Comparison of ENCODE assay signal across 1 cellular context in the genomic region with DNA sequence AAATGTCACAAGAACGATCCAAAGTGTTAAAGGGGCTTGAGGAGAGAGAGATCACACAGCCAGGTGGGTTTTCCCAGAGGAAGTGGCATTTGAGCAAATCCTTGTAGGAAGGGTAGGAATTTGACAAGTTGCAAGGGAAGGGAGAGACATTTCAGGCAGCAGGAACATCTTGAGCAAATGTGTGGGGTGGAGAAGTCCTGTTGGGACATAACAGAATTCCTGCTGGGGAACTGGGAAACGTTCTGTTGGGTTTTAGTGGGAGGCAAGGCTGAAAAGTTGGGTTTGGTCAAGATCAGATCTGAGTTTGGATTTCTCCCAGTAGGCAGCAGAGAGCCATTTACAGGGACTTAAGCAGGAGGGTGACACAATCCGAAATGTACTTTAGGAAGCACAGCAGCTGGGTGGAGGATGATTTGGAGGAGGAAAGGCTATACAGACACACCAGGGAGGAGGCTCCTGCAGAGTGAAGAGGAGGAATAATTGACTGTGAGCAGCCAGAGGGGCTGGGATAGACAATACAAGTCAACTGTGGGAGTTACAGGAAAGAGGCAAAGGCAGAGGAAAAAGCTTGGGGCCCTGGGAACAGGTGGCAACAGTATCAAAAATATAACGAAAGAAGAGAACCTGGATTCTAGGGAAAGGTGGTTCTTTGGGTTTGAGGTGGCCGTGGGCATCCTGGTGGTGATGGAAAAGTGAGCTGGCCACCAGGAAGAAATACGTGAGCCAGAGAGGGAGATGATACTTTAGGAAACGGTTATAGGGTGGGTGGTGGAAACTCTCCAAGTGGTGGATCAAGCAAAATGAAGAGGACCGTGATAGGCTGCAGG.
TF ChIP-seq lines count a peak whose summit lies in the region.

No MANE protein-coding gene starts in this region.

TF ChIP-seq in HEK293, 187 proteins besides CTCF, POLR2A, EP300 and RAD21 (continued from another document and continues in another):
- TF ChIP-seq EGR2 (tag by site-specific recombination; IDR thresholded peaks at IDR 0.05; ENCODE audit: low read depth) (peak; percentile 96), ZNF585B (tag by site-specific recombination; IDR thresholded peaks at IDR 0.05) (no peak), ZNF223 (tag by site-specific recombination; IDR thresholded peaks at IDR 0.05) (no peak), OSR2 (tag by site-specific recombination; IDR thresholded peaks at IDR 0.05) (peak; percentile 66), ZNF211 (tag by site-specific recombination; IDR thresholded peaks at IDR 0.05; ENCODE audit: low read depth) (no peak), ZIC2 (tag by site-specific recombination; IDR thresholded peaks at IDR 0.05) (peak; percentile 98), ZNF600 (tag by site-specific recombination; IDR thresholded peaks at IDR 0.05) (peak; percentile 48; the same call in 1 of the 2 replicates), ZNF76 (tag by site-specific recombination; IDR thresholded peaks at IDR 0.05; ENCODE audit: borderline replicate concordance, low read depth) (no peak), ZNF792 (tag by site-specific recombination; IDR thresholded peaks at IDR 0.05) (no peak), ZNF544 (tag by site-specific recombination; IDR thresholded peaks at IDR 0.05) (no peak), ZNF23 (tag by site-specific recombination; IDR thresholded peaks at IDR 0.05; ENCODE audit: borderline replicate concordance) (no peak), SP2 (tag by site-specific recombination; IDR thresholded peaks at IDR 0.05) (no peak), ZNF350 (tag by site-specific recombination; IDR thresholded peaks at IDR 0.05) (no peak), MEIS1 (CRISPR knock-in tag; IDR thresholded peaks at IDR 0.05; ENCODE audit: borderline replicate concordance) (no peak), IKZF3 (tag by site-specific recombination; IDR thresholded peaks at IDR 0.05) (no peak), FEZF1 (tag by site-specific recombination; IDR thresholded peaks at IDR 0.05) (no peak), HOXD13 (CRISPR knock-in tag; IDR thresholded peaks at IDR 0.05; ENCODE audit: borderline replicate concordance) (no peak), KLF16 (tag by site-specific recombination; IDR thresholded peaks at IDR 0.05) (no peak), SP7 (tag by site-specific recombination; IDR thresholded peaks at IDR 0.05) (0 out of 2 replicates have a peak, but pooled peaks have one; percentile 36), SALL2 (tag by site-specific recombination; IDR thresholded peaks at IDR 0.05; ENCODE audit: borderline replicate concordance) (no peak), SP3 (tag by site-specific recombination; IDR thresholded peaks at IDR 0.05) (no peak), TRIM28 (IDR thresholded peaks at IDR 0.05; ENCODE audit: borderline replicate concordance, low read length) (no peak)
- TF ChIP-seq, protein P1, sequence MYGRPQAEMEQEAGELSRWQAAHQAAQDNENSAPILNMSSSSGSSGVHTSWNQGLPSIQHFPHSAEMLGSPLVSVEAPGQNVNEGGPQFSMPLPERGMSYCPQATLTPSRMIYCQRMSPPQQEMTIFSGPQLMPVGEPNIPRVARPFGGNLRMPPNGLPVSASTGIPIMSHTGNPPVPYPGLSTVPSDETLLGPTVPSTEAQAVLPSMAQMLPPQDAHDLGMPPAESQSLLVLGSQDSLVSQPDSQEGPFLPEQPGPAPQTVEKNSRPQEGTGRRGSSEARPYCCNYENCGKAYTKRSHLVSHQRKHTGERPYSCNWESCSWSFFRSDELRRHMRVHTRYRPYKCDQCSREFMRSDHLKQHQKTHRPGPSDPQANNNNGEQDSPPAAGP (tag by site-specific recombination; IDR thresholded peaks at IDR 0.05), result peak; percentile 54; the same call in 1 of the 2 replicates
- TF ChIP-seq, protein P2, sequence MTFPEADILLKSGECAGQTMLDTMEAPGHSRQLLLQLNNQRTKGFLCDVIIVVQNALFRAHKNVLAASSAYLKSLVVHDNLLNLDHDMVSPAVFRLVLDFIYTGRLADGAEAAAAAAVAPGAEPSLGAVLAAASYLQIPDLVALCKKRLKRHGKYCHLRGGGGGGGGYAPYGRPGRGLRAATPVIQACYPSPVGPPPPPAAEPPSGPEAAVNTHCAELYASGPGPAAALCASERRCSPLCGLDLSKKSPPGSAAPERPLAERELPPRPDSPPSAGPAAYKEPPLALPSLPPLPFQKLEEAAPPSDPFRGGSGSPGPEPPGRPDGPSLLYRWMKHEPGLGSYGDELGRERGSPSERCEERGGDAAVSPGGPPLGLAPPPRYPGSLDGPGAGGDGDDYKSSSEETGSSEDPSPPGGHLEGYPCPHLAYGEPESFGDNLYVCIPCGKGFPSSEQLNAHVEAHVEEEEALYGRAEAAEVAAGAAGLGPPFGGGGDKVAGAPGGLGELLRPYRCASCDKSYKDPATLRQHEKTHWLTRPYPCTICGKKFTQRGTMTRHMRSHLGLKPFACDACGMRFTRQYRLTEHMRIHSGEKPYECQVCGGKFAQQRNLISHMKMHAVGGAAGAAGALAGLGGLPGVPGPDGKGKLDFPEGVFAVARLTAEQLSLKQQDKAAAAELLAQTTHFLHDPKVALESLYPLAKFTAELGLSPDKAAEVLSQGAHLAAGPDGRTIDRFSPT (tag by site-specific recombination; IDR thresholded peaks at IDR 0.05), result no peak
- TF ChIP-seq, protein P3, sequence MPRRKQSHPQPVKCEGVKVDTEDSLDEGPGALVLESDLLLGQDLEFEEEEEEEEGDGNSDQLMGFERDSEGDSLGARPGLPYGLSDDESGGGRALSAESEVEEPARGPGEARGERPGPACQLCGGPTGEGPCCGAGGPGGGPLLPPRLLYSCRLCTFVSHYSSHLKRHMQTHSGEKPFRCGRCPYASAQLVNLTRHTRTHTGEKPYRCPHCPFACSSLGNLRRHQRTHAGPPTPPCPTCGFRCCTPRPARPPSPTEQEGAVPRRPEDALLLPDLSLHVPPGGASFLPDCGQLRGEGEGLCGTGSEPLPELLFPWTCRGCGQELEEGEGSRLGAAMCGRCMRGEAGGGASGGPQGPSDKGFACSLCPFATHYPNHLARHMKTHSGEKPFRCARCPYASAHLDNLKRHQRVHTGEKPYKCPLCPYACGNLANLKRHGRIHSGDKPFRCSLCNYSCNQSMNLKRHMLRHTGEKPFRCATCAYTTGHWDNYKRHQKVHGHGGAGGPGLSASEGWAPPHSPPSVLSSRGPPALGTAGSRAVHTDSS (tag by site-specific recombination; IDR thresholded peaks at IDR 0.05), result no peak
- TF ChIP-seq, protein P4, sequence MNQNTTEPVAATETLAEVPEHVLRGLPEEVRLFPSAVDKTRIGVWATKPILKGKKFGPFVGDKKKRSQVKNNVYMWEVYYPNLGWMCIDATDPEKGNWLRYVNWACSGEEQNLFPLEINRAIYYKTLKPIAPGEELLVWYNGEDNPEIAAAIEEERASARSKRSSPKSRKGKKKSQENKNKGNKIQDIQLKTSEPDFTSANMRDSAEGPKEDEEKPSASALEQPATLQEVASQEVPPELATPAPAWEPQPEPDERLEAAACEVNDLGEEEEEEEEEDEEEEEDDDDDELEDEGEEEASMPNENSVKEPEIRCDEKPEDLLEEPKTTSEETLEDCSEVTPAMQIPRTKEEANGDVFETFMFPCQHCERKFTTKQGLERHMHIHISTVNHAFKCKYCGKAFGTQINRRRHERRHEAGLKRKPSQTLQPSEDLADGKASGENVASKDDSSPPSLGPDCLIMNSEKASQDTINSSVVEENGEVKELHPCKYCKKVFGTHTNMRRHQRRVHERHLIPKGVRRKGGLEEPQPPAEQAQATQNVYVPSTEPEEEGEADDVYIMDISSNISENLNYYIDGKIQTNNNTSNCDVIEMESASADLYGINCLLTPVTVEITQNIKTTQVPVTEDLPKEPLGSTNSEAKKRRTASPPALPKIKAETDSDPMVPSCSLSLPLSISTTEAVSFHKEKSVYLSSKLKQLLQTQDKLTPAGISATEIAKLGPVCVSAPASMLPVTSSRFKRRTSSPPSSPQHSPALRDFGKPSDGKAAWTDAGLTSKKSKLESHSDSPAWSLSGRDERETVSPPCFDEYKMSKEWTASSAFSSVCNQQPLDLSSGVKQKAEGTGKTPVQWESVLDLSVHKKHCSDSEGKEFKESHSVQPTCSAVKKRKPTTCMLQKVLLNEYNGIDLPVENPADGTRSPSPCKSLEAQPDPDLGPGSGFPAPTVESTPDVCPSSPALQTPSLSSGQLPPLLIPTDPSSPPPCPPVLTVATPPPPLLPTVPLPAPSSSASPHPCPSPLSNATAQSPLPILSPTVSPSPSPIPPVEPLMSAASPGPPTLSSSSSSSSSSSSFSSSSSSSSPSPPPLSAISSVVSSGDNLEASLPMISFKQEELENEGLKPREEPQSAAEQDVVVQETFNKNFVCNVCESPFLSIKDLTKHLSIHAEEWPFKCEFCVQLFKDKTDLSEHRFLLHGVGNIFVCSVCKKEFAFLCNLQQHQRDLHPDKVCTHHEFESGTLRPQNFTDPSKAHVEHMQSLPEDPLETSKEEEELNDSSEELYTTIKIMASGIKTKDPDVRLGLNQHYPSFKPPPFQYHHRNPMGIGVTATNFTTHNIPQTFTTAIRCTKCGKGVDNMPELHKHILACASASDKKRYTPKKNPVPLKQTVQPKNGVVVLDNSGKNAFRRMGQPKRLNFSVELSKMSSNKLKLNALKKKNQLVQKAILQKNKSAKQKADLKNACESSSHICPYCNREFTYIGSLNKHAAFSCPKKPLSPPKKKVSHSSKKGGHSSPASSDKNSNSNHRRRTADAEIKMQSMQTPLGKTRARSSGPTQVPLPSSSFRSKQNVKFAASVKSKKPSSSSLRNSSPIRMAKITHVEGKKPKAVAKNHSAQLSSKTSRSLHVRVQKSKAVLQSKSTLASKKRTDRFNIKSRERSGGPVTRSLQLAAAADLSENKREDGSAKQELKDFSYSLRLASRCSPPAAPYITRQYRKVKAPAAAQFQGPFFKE (tag by site-specific recombination; IDR thresholded peaks at IDR 0.05; ENCODE audit: borderline replicate concordance), result no peak
- TF ChIP-seq, protein P5, sequence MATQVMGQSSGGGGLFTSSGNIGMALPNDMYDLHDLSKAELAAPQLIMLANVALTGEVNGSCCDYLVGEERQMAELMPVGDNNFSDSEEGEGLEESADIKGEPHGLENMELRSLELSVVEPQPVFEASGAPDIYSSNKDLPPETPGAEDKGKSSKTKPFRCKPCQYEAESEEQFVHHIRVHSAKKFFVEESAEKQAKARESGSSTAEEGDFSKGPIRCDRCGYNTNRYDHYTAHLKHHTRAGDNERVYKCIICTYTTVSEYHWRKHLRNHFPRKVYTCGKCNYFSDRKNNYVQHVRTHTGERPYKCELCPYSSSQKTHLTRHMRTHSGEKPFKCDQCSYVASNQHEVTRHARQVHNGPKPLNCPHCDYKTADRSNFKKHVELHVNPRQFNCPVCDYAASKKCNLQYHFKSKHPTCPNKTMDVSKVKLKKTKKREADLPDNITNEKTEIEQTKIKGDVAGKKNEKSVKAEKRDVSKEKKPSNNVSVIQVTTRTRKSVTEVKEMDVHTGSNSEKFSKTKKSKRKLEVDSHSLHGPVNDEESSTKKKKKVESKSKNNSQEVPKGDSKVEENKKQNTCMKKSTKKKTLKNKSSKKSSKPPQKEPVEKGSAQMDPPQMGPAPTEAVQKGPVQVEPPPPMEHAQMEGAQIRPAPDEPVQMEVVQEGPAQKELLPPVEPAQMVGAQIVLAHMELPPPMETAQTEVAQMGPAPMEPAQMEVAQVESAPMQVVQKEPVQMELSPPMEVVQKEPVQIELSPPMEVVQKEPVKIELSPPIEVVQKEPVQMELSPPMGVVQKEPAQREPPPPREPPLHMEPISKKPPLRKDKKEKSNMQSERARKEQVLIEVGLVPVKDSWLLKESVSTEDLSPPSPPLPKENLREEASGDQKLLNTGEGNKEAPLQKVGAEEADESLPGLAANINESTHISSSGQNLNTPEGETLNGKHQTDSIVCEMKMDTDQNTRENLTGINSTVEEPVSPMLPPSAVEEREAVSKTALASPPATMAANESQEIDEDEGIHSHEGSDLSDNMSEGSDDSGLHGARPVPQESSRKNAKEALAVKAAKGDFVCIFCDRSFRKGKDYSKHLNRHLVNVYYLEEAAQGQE (tag by site-specific recombination; IDR thresholded peaks at IDR 0.05), result no peak
- TF ChIP-seq, protein P6, sequence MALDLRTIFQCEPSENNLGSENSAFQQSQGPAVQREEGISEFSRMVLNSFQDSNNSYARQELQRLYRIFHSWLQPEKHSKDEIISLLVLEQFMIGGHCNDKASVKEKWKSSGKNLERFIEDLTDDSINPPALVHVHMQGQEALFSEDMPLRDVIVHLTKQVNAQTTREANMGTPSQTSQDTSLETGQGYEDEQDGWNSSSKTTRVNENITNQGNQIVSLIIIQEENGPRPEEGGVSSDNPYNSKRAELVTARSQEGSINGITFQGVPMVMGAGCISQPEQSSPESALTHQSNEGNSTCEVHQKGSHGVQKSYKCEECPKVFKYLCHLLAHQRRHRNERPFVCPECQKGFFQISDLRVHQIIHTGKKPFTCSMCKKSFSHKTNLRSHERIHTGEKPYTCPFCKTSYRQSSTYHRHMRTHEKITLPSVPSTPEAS (tag by site-specific recombination; IDR thresholded peaks at IDR 0.05), result no peak
- TF ChIP-seq, protein P7, sequence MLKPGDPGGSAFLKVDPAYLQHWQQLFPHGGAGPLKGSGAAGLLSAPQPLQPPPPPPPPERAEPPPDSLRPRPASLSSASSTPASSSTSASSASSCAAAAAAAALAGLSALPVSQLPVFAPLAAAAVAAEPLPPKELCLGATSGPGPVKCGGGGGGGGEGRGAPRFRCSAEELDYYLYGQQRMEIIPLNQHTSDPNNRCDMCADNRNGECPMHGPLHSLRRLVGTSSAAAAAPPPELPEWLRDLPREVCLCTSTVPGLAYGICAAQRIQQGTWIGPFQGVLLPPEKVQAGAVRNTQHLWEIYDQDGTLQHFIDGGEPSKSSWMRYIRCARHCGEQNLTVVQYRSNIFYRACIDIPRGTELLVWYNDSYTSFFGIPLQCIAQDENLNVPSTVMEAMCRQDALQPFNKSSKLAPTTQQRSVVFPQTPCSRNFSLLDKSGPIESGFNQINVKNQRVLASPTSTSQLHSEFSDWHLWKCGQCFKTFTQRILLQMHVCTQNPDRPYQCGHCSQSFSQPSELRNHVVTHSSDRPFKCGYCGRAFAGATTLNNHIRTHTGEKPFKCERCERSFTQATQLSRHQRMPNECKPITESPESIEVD (tag by site-specific recombination; IDR thresholded peaks at IDR 0.05), result no peak
- TF ChIP-seq, protein P8, sequence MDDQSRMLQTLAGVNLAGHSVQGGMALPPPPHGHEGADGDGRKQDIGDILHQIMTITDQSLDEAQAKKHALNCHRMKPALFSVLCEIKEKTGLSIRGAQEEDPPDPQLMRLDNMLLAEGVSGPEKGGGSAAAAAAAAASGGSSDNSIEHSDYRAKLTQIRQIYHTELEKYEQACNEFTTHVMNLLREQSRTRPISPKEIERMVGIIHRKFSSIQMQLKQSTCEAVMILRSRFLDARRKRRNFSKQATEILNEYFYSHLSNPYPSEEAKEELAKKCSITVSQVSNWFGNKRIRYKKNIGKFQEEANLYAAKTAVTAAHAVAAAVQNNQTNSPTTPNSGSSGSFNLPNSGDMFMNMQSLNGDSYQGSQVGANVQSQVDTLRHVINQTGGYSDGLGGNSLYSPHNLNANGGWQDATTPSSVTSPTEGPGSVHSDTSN (CRISPR knock-in tag; IDR thresholded peaks at IDR 0.05), result no peak
